In genomic region chr17:74919440-74920305, GRCh38 we compare ENCODE assay signal across 12 cellular contexts. TPM values are rescaled to one million over a fixed set of nuclear protein-coding genes. Genes with fewer than 3 reads are reported as not detected.
A peak's percentile ranks its signal among the peaks of the same experiment; 100 is the strongest.
DNase-seq lines count a peak whose midpoint lies in the region; ATAC-seq, FAIRE-seq and TF ChIP-seq lines count a peak whose summit lies in the region.
"Had no signal": no experiment of that assay in that cellular context is flagged by ENCODE, and none has a peak within 500 bp of the region (broad histone marks: within the 10 kb centered on the region; RNA-seq: fewer than 3 reads in every experiment).

No MANE protein-coding gene starts in this region.

- ATAC-seq in left cardiac atrium (no peak), upper lobe of right lung (no peak)
- ATAC-seq: activated CD8-positive, alpha-beta memory T cell treated with anti-CD3 and anti-CD28 coated beads, Interleukin-2, amount 10 ng/mL, durations not matched to agents 7 days and 5 days had no signal

- intact Hi-C loops in left cardiac atrium (cut with DNase I), result no loop called here
- intact Hi-C loops in stomach (cut with DNase I; ENCODE audit: low total_unique reads), result no loop called here
- intact Hi-C loops in upper lobe of right lung (cut with DNase I), result no loop called here
- intact Hi-C loops in colonic mucosa (cut with DNase I), result no loop called here

- H3K9me2 ChIP-seq in OCI-LY1 (ENCODE audit: low read depth, low read length), result no peaks in the 10 kb centered on the region

- H3K4me2 ChIP-seq in OCI-LY1 (ENCODE audit: low read length), result no peak overlapping the region

- H4K20me1 ChIP-seq in OCI-LY1 (ENCODE audit: insufficient read depth, low read length), result no peaks in the 10 kb centered on the region

- no peak overlapping the region for H3K9ac ChIP-seq in OCI-LY1 (ENCODE audit: low read length)
- H3K9ac ChIP-seq in colonic mucosa (ENCODE audit: low read depth in 2 of 2, low read length in 2 of 2), result no peak overlapping the region
- H3K9ac ChIP-seq: BLaER1 treated with 17β-estradiol and CSF1 and Interleukin-3, amounts not matched to agents 10 nM and 100 nM had no signal

- no peak for FAIRE-seq in GM12892 (lab: Jason Lieb, UNC)

- WGBS in stomach, 5 donors, result 58 to 73% (median 65%) methylated on average over 37 to 67 of the region's 67 CpGs

- no peak for TF ChIP-seq EP300 in stomach (IDR thresholded peaks at IDR 0.05)

- H3K4me3 ChIP-seq in cardiac muscle cell, result no peak overlapping the region
- no peak overlapping the region for H3K4me3 ChIP-seq in OCI-LY1 (ENCODE audit: low read depth, low read length, poor library complexity, severe bottlenecking)
- H3K4me3 ChIP-seq in fibroblast of the aortic adventitia (ENCODE audit: low read depth, low read length), result no peak overlapping the region
- no peak overlapping the region for H3K4me3 ChIP-seq in stomach
- H3K4me3 ChIP-seq in upper lobe of right lung, result no peak overlapping the region
- H3K4me3 ChIP-seq in colonic mucosa, result no peak overlapping the region
- H3K4me3 ChIP-seq: BLaER1 treated with 17β-estradiol and CSF1 and Interleukin-3, amounts not matched to agents 10 nM and 100 nM had no signal

- no peaks in the 10 kb centered on the region for H3K79me2 ChIP-seq in OCI-LY1 (ENCODE audit: insufficient read depth, low read length)

- no peak overlapping the region for H2AFZ ChIP-seq in OCI-LY1 (ENCODE audit: low read length)

- peaks cover 23% of the 10 kb centered on the region for H3K27me3 ChIP-seq in cardiac muscle cell
- peaks cover 10% of the 10 kb centered on the region; the same call in 1 of the 2 replicates for H3K27me3 ChIP-seq in OCI-LY1 (ENCODE audit: insufficient read depth, low read length)
- H3K27me3 ChIP-seq in stomach, result peaks cover 22 to 97% (median 54%) of the 10 kb centered on the region in 3 donors
- peaks cover 62% of the 10 kb centered on the region for H3K27me3 ChIP-seq in upper lobe of right lung
- peaks cover 53% of the 10 kb centered on the region for H3K27me3 ChIP-seq in colonic mucosa

- H3K4me1 ChIP-seq in cardiac muscle cell (ENCODE audit: low read depth), result peaks cover 4% of the 10 kb centered on the region
- H3K4me1 ChIP-seq in OCI-LY1 (ENCODE audit: insufficient read depth, low read length, severe bottlenecking), result peaks cover 4% of the 10 kb centered on the region
- H3K4me1 ChIP-seq in stomach, result peaks cover 21 to 25% (median 22%) of the 10 kb centered on the region in 4 donors
- peaks cover 19% of the 10 kb centered on the region for H3K4me1 ChIP-seq in upper lobe of right lung
- H3K4me1 ChIP-seq in colonic mucosa, result peaks cover 12% of the 10 kb centered on the region

- H3F3A ChIP-seq in OCI-LY1 (ENCODE audit: insufficient read depth, low read length), result no peaks in the 10 kb centered on the region

- peak; percentile 38 for TF ChIP-seq CTCF in cardiac muscle cell (IDR thresholded peaks at IDR 0.05; ENCODE audit: low read depth, low read length)
- peak; percentile 16; the same call in 1 of the 2 replicates for TF ChIP-seq CTCF in OCI-LY1 (IDR thresholded peaks at IDR 0.05; ENCODE audit: low read length)
- peak; percentile 30 for TF ChIP-seq CTCF in fibroblast of the aortic adventitia (IDR thresholded peaks at IDR 0.05; ENCODE audit: insufficient read depth, low read length)
- no peak for TF ChIP-seq CTCF in stomach (IDR thresholded peaks at IDR 0.05)
- TF ChIP-seq CTCF in upper lobe of right lung (IDR thresholded peaks at IDR 0.05), result no peak
- no peak for TF ChIP-seq CTCF in colonic mucosa (IDR thresholded peaks at IDR 0.05)

- no peak overlapping the region for H3K27ac ChIP-seq in cardiac muscle cell
- H3K27ac ChIP-seq in OCI-LY1 (ENCODE audit: low read depth, low read length, poor library complexity, severe bottlenecking), result no peak overlapping the region
- no peak overlapping the region for H3K27ac ChIP-seq in stomach
- H3K27ac ChIP-seq in upper lobe of right lung, result no peak overlapping the region
- no peak overlapping the region for H3K27ac ChIP-seq in colonic mucosa
- H3K27ac ChIP-seq: BLaER1 treated with 17β-estradiol and CSF1 and Interleukin-3, amounts not matched to agents 10 nM and 100 nM had no signal

- TF ChIP-seq POLR2A in stomach (IDR thresholded peaks at IDR 0.05) (no peak), GM12892 (IDR thresholded peaks at IDR 0.05; ENCODE audit: low read depth, low read length) (no peak)

- DNase-seq in cardiac muscle cell (ENCODE audit: low read depth in 1 of 2, low spot score in 1 of 2) (peak; percentile 30 to 41), left cardiac atrium (no peak), fibroblast of the aortic adventitia (ENCODE audit: low read depth) (peak; percentile 7), stomach (peak; percentile 33), GM12892 (ENCODE audit: insufficient read length) (no peak), upper lobe of right lung (no peak), colonic mucosa (no peak)
- DNase-seq: activated CD8-positive, alpha-beta memory T cell treated with anti-CD3 and anti-CD28 coated beads, Interleukin-2, amount 10 ng/mL, durations not matched to agents 7 days and 5 days; central memory CD4-positive, alpha-beta T cell; posterior cingulate gyrus had no signal

- H3K36me3 ChIP-seq in cardiac muscle cell, result no peaks in the 10 kb centered on the region
- H3K36me3 ChIP-seq in OCI-LY1 (ENCODE audit: insufficient read depth, low read length), result no peaks in the 10 kb centered on the region
- no peaks in the 10 kb centered on the region for H3K36me3 ChIP-seq in stomach
- no peaks in the 10 kb centered on the region for H3K36me3 ChIP-seq in upper lobe of right lung
- H3K36me3 ChIP-seq in colonic mucosa, result no peaks in the 10 kb centered on the region
- H3K36me3 ChIP-seq: BLaER1 treated with 17β-estradiol and CSF1 and Interleukin-3, amounts not matched to agents 10 nM and 100 nM had no signal

- H3K9me3 ChIP-seq in cardiac muscle cell (ENCODE audit: low read depth), result no peaks in the 10 kb centered on the region
- H3K9me3 ChIP-seq in OCI-LY1 (ENCODE audit: low read length), result no peaks in the 10 kb centered on the region
- no peaks in the 10 kb centered on the region for H3K9me3 ChIP-seq in stomach
- no peaks in the 10 kb centered on the region for H3K9me3 ChIP-seq in upper lobe of right lung
- no peaks in the 10 kb centered on the region for H3K9me3 ChIP-seq in colonic mucosa
- H3K9me3 ChIP-seq: BLaER1 treated with 17β-estradiol and CSF1 and Interleukin-3, amounts not matched to agents 10 nM and 100 nM had no signal

RNA-seq across cellular contexts. Expression of gene USH1G, which starts 3.4 kb away (rescaled TPM):
- total RNA-seq in cardiac muscle cell, result 2.5 and 4.0 TPM in 2 replicates
- 1.9 and 3.1 TPM in 2 replicates for polyA plus RNA-seq in cardiac muscle cell
- under 1 TPM; 0.21 to 0.47 TPM for total RNA-seq in left cardiac atrium
- total RNA-seq in fibroblast of the aortic adventitia (ENCODE audit: low replicate concordance), result 0.49 TPM in 1 of 2 replicates, not detected in the other
- total RNA-seq in stomach, result under 1 TPM in 1 of 5 donors, not detected in 4; 0.18 TPM
- 1 to 10 TPM in 1 of 3 donors, not detected in 2; 1.0 TPM for polyA plus RNA-seq in stomach
- not detected for polyA plus RNA-seq in GM12892 (2012; ENCODE audit: missing spikeins)
- total RNA-seq in upper lobe of right lung, result not detected
- under 1 TPM in 1 of 2 donors, not detected in 1; 0.05 TPM for total RNA-seq in colonic mucosa
- total RNA-seq: activated CD8-positive, alpha-beta memory T cell treated with anti-CD3 and anti-CD28 coated beads, Interleukin-2, amount 10 ng/mL, durations not matched to agents 7 days and 5 days had no signal

RNA-seq across cellular contexts. Expression of gene OTOP2, which starts 4.4 kb away (rescaled TPM):
- not detected in 2 replicates for total RNA-seq in cardiac muscle cell
- polyA plus RNA-seq in cardiac muscle cell, result not detected in 2 replicates
- total RNA-seq in left cardiac atrium, result not detected
- total RNA-seq in fibroblast of the aortic adventitia (ENCODE audit: low replicate concordance), result not detected in 2 replicates
- total RNA-seq in stomach, result 1 to 10 TPM in 1 of 5 donors, not detected in 4; 3.2 TPM
- under 1 TPM in 1 of 3 donors, not detected in 2; 0.15 TPM for polyA plus RNA-seq in stomach
- not detected for polyA plus RNA-seq in GM12892 (2012; ENCODE audit: missing spikeins)
- total RNA-seq in upper lobe of right lung, result not detected
- total RNA-seq in colonic mucosa, result 10 to 100 TPM in 1 of 2 donors, 1 to 10 TPM in 1; 5.7 to 18.4 TPM
- total RNA-seq: activated CD8-positive, alpha-beta memory T cell treated with anti-CD3 and anti-CD28 coated beads, Interleukin-2, amount 10 ng/mL, durations not matched to agents 7 days and 5 days had no signal

RNA-seq across cellular contexts. Expression of gene OTOP3, which starts 16.0 kb away (rescaled TPM):
- total RNA-seq in cardiac muscle cell (not detected in 2 replicates), left cardiac atrium (not detected), fibroblast of the aortic adventitia (ENCODE audit: low replicate concordance) (not detected in 2 replicates), stomach (under 1 TPM in 1 of 5 donors, not detected in 4; 0.18 TPM), upper lobe of right lung (not detected), colonic mucosa (under 1 TPM in 1 of 2 donors, not detected in 1; 0.40 TPM)
- polyA plus RNA-seq in cardiac muscle cell (not detected in 2 replicates), stomach (1 to 10 TPM in 1 of 3 donors, not detected in 2; 2.6 TPM)
- not detected for polyA plus RNA-seq in GM12892 (2012; ENCODE audit: missing spikeins)
- total RNA-seq: activated CD8-positive, alpha-beta memory T cell treated with anti-CD3 and anti-CD28 coated beads, Interleukin-2, amount 10 ng/mL, durations not matched to agents 7 days and 5 days had no signal

RNA-seq across cellular contexts. Expression of gene FADS6, which starts 26.2 kb away (rescaled TPM):
- total RNA-seq in cardiac muscle cell, result 0.83 and 0.85 TPM in 2 replicates
- polyA plus RNA-seq in cardiac muscle cell, result 0.76 and 1.3 TPM in 2 replicates
- not detected for total RNA-seq in left cardiac atrium
- total RNA-seq in fibroblast of the aortic adventitia (ENCODE audit: low replicate concordance), result not detected in 2 replicates
- 1 to 10 TPM in 1 of 5 donors, not detected in 4; 1.8 TPM for total RNA-seq in stomach
- polyA plus RNA-seq in stomach, result under 1 TPM in 1 of 3 donors, not detected in 2; 0.50 TPM
- polyA plus RNA-seq in GM12892 (2012; ENCODE audit: missing spikeins), result not detected
- not detected for total RNA-seq in upper lobe of right lung
- 10 to 100 TPM in 1 of 2 donors, under 1 TPM in 1; 0.30 to 18.4 TPM for total RNA-seq in colonic mucosa
- total RNA-seq: activated CD8-positive, alpha-beta memory T cell treated with anti-CD3 and anti-CD28 coated beads, Interleukin-2, amount 10 ng/mL, durations not matched to agents 7 days and 5 days had no signal

RNA-seq across cellular contexts. Expression of gene FDXR, which starts 46.9 kb away (rescaled TPM):
- total RNA-seq in cardiac muscle cell, result 44.6 and 44.7 TPM in 2 replicates
- 49.9 and 55.9 TPM in 2 replicates for polyA plus RNA-seq in cardiac muscle cell
- 1 to 10 TPM; 6.6 to 8.1 TPM for total RNA-seq in left cardiac atrium
- 14.7 and 113 TPM in 2 replicates for total RNA-seq in fibroblast of the aortic adventitia (ENCODE audit: low replicate concordance)
- total RNA-seq in stomach, result 10 to 100 TPM in 3 of 5 donors, 1 to 10 TPM in 1, under 1 TPM in 1; 0.58 to 94.1 (median 15.4) TPM
- 10 to 100 TPM in 2 of 3 donors, 1 to 10 TPM in 1; 8.6 to 21.1 (median 12.5) TPM for polyA plus RNA-seq in stomach
- polyA plus RNA-seq in GM12892 (2012; ENCODE audit: missing spikeins), result 18.4 TPM
- total RNA-seq in upper lobe of right lung, result 11.2 TPM
- 10 to 100 TPM; 17.7 to 26.9 TPM for total RNA-seq in colonic mucosa

Comparison
In these comparisons a context has a peak if more than half of its experiments do, and no peak if none do; other contexts are left out.
1. DNase-seq: peak in cardiac muscle cell (2 of 2), fibroblast of the aortic adventitia (single experiment) and stomach (single experiment); none in left cardiac atrium (single experiment), GM12892 (single experiment), upper lobe of right lung (single experiment) and colonic mucosa (single experiment).
2. CTCF ChIP-seq: peak in cardiac muscle cell (single experiment), OCI-LY1 (single experiment) and fibroblast of the aortic adventitia (single experiment); none in stomach (0 of 7), upper lobe of right lung (single experiment) and colonic mucosa (single experiment).